18 cellular contexts compared by ENCODE assay signal in the genomic region with DNA sequence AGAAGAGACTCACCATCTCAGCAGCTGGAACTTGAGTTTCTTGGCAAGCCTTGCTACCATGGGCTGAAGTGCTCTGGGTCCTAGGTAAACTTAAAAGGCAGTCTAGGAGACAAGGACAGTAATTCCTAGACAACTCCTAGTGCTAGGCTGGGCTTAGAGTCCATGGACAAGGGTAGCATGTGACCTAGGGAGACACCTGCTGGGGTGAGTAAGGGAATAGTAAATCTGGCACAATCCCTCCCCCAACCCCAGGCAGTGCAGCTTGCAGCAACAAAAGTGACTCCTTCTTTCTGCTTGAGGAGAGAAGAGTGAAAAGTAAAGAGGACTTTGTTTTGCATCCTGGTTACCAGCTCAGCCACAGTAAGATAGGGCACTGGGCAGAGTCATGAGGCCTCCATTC.
DNase-seq lines count a peak whose midpoint lies in the region; ATAC-seq and TF ChIP-seq lines count a peak whose summit lies in the region.
"Had no signal": no experiment of that assay in that cellular context is flagged by ENCODE, and none has a peak within 500 bp of the region (broad histone marks: within the 10 kb centered on the region; RNA-seq: fewer than 3 reads in every experiment).

No MANE protein-coding gene starts in this region.

- peak overlapping the region; percentile 23 for H3K27ac Mint-ChIP-seq in neural crest cell (ENCODE audit: unreplicated experiment)
- H3K27ac Mint-ChIP-seq: B cell; CD4-positive, alpha-beta T cell; H9 had no signal

- H3K27me3 Mint-ChIP-seq in neural crest cell (ENCODE audit: low read depth): no peaks in the 10 kb centered on the region
- H3K27me3 Mint-ChIP-seq: CD4-positive, alpha-beta T cell had no signal

- H3K4me3 Mint-ChIP-seq in neural crest cell: no peak overlapping the region
- H3K4me3 Mint-ChIP-seq: B cell; CD4-positive, alpha-beta T cell; H9 had no signal

- DNase-seq in NCI-H82 (lab: John Stamatoyannopoulos, UW) (peak; percentile 16), NCI-H82 treated with DMSO at 0.1 percent for 48 hours (lab: John Stamatoyannopoulos, UW; ENCODE audit: unreplicated experiment) (no peak), HT1080 (ENCODE audit: low read depth) (peak; percentile 31), foreskin keratinocyte (no peak), neural crest cell (ENCODE audit: low read depth, low spot score) (no peak), LoVo (ENCODE audit: low spot score) (no peak), T-helper 1 cell (no peak)
- DNase-seq: ACHN; C1 segment of cervical spinal cord; Calu3; CD4-positive, alpha-beta T cell; DMS153; GM23248; H9 had no signal

- peaks cover 9% of the 10 kb centered on the region for H3K4me1 Mint-ChIP-seq in neural crest cell
- H3K4me1 Mint-ChIP-seq: B cell had no signal

- no peaks in the 10 kb centered on the region for H3K4me1 ChIP-seq in foreskin keratinocyte

- H3K27me3 ChIP-seq in foreskin keratinocyte: no peaks in the 10 kb centered on the region

- no peak for TF ChIP-seq CTCF in foreskin keratinocyte (conservative IDR thresholded peaks at IDR 0.05)
- no peak for TF ChIP-seq CTCF in neural crest cell (conservative IDR thresholded peaks at IDR 0.05)

- no peak overlapping the region for H3K27ac ChIP-seq in foreskin keratinocyte
- H3K27ac ChIP-seq: GM23248 had no signal

- peaks cover 17% of the 10 kb centered on the region for H3K36me3 Mint-ChIP-seq in neural crest cell (ENCODE audit: low read depth)

- peaks cover 16% of the 10 kb centered on the region for H3K9me3 Mint-ChIP-seq in neural crest cell

- ATAC-seq in foreskin keratinocyte: peak; percentile 70
- no peak for ATAC-seq in GM19351 (IDR thresholded peaks at IDR 0.05; ENCODE audit: unreplicated experiment)
- ATAC-seq: GM12878, K562 had no signal

Comparison
In these comparisons a context has a peak if more than half of its experiments do, and no peak if none do; other contexts are left out.
1. DNase-seq: peak in NCI-H82 (single experiment) and HT1080 (single experiment); none in NCI-H82 treated with DMSO at 0.1 percent for 48 hours (single experiment), foreskin keratinocyte (0 of 2), neural crest cell (single experiment), LoVo (single experiment) and T-helper 1 cell (0 of 5).